17 cellular contexts compared by ENCODE assay signal in the genomic region with DNA sequence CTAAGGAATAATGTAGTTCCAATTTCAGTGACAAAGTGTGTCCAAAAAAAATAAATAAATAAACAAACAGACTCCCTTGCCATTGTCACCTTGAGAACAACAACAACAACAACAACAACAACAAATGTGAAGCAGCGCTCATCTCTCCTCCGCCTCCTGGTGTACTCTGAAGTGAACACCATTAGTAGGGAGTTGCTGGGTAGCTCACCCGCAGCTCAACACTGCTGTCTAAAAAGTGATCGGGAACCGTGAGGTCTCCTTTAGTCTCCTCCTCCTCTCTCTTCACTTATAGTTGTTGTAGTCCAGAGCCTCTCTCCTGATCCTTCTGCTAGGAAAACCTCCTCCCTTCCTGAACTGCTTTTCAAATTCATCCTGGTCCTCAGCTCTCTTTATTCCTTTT.
A peak's percentile ranks its signal among the peaks of the same experiment; 100 is the strongest.
DNase-seq lines count a peak whose midpoint lies in the region; ATAC-seq and TF ChIP-seq lines count a peak whose summit lies in the region.
"Had no signal": no experiment of that assay in that cellular context is flagged by ENCODE, and none has a peak within 500 bp of the region (broad histone marks: within the 10 kb centered on the region; RNA-seq: fewer than 3 reads in every experiment).

No MANE protein-coding gene starts in this region.

- H3K4me1 Mint-ChIP-seq in GM23338: peaks cover 14% of the 10 kb centered on the region
- peaks cover 18 to 28% of the 10 kb centered on the region in 2 experiments for H3K4me1 Mint-ChIP-seq in H9
- peaks cover 5% of the 10 kb centered on the region for H3K4me1 Mint-ChIP-seq in endodermal cell
- no peaks in the 10 kb centered on the region for H3K4me1 Mint-ChIP-seq in activated CD4-positive, alpha-beta T cell treated with anti-CD3 and anti-CD28 coated beads, Interleukin-2, amount 10 ng/mL, durations not matched to agents 7 days and 5 days
- peaks cover 13% of the 10 kb centered on the region for H3K4me1 Mint-ChIP-seq in mesothelial cell of epicardium
- H3K4me1 Mint-ChIP-seq: CD8-positive, alpha-beta memory T cell had no signal

- H3T11ph ChIP-seq in H9 (ENCODE audit: low read length): no peak overlapping the region

- H2AFZ ChIP-seq in GM23338 (no peak overlapping the region), H9 (ENCODE audit: low read length) (no peak overlapping the region)

- no peaks in the 10 kb centered on the region for H4K20me1 ChIP-seq in GM23338 (replicated peaks; ENCODE audit: insufficient read depth)
- no peaks in the 10 kb centered on the region for H4K20me1 ChIP-seq in H9 (ENCODE audit: control insufficient read depth, insufficient read depth, insufficient read length)
- H4K20me1 ChIP-seq: BLaER1 treated with 17β-estradiol and CSF1 and Interleukin-3, amounts not matched to agents 10 nM and 100 nM had no signal

- H3K4me2 ChIP-seq in GM23338 (no peak overlapping the region), H9 (ENCODE audit: insufficient read depth, insufficient read length, low read length) (no peak overlapping the region)
- H3K4me2 ChIP-seq: BLaER1 treated with 17β-estradiol and CSF1 and Interleukin-3, amounts not matched to agents 10 nM and 100 nM had no signal

- H3K9me3 Mint-ChIP-seq in GM23338: no peaks in the 10 kb centered on the region
- no peaks in the 10 kb centered on the region for H3K9me3 Mint-ChIP-seq in H9
- no peaks in the 10 kb centered on the region for H3K9me3 Mint-ChIP-seq in endodermal cell
- H3K9me3 Mint-ChIP-seq in activated CD4-positive, alpha-beta T cell treated with anti-CD3 and anti-CD28 coated beads, Interleukin-2, amount 10 ng/mL, durations not matched to agents 7 days and 5 days: no peaks in the 10 kb centered on the region
- H3K9me3 Mint-ChIP-seq in mesothelial cell of epicardium: no peaks in the 10 kb centered on the region

- H2BK5ac ChIP-seq in H9 (ENCODE audit: insufficient read length, low read length): no peak overlapping the region

- H3K27ac Mint-ChIP-seq in GM23338: peak overlapping the region; percentile 12; the same call in 1 of the 2 replicates
- H3K27ac Mint-ChIP-seq in H9: peak overlapping the region; percentile 13 to 34 (median 22); a peak in 5 of 7 replicates
- peak overlapping the region; percentile 6 for H3K27ac Mint-ChIP-seq in endodermal cell
- H3K27ac Mint-ChIP-seq in activated CD4-positive, alpha-beta T cell treated with anti-CD3 and anti-CD28 coated beads, Interleukin-2, amount 10 ng/mL, durations not matched to agents 7 days and 5 days: no peak overlapping the region
- no peak overlapping the region for H3K27ac Mint-ChIP-seq in mesothelial cell of epicardium
- H3K27ac Mint-ChIP-seq: B cell; CD8-positive, alpha-beta memory T cell had no signal

- no peak overlapping the region for H2BK20ac ChIP-seq in H9 (ENCODE audit: low read depth, low read length, poor library complexity, severe bottlenecking)

- H3K9me3 ChIP-seq in H9 (ENCODE audit: control insufficient read depth, low read depth, low read length): no peaks in the 10 kb centered on the region
- H3K9me3 ChIP-seq in endodermal cell (ENCODE audit: control insufficient read depth, low read length): no peaks in the 10 kb centered on the region
- H3K9me3 ChIP-seq: BLaER1 treated with 17β-estradiol and CSF1 and Interleukin-3, amounts not matched to agents 10 nM and 100 nM had no signal

- H3K79me1 ChIP-seq in H9 (ENCODE audit: insufficient read depth, low read depth, low read length, poor library complexity, severe bottlenecking): no peaks in the 10 kb centered on the region

- H3K14ac ChIP-seq in H9 (ENCODE audit: insufficient read depth, low read length): no peak overlapping the region

- no peak overlapping the region for H3K9ac ChIP-seq in H9 (ENCODE audit: extremely low read depth, insufficient read length, low read length)
- no peak overlapping the region for H3K9ac ChIP-seq in endodermal cell (ENCODE audit: extremely low read depth, low read length, poor library complexity, severe bottlenecking)
- H3K9ac ChIP-seq: BLaER1 treated with 17β-estradiol and CSF1 and Interleukin-3, amounts not matched to agents 10 nM and 100 nM had no signal

- no peak overlapping the region for H4K91ac ChIP-seq in H9 (ENCODE audit: insufficient read length, low read depth, low read length)

- no peak overlapping the region for H3K4ac ChIP-seq in H9 (ENCODE audit: low read depth, low read length)

- POLR2A ChIA-PET in activated CD4-positive, alpha-beta T cell treated with anti-CD3 and anti-CD28 coated beads, Interleukin-2, amount 10 ng/mL, durations not matched to agents 7 days and 5 days (lab: Charles Lee): no interaction called here

- WGBS in H9 (ENCODE audit: extremely low coverage, insufficient read length, low lambda C conversion rate): no CpG with 5 or more reads among the region's 5 CpGs
- 93 to 100% methylated on average over 2 to 5 of the region's 5 CpGs for WGBS in endodermal cell (ENCODE audit: insufficient coverage in 1 of 2, insufficient read length in 1 of 2), 2 experiments

- H3K27ac ChIP-seq in GM23338 (ENCODE audit: low read depth) (no peak overlapping the region), H9 (ENCODE audit: insufficient read length, low read depth, low read length) (no peak overlapping the region), endodermal cell (ENCODE audit: low read depth, low read length) (no peak overlapping the region)
- H3K27ac ChIP-seq: BLaER1 treated with 17β-estradiol and CSF1 and Interleukin-3, amounts not matched to agents 10 nM and 100 nM had no signal

- H3K23ac ChIP-seq in H9 (ENCODE audit: insufficient read length, low read depth, low read length): no peak overlapping the region

- no peak overlapping the region for H4K5ac ChIP-seq in H9 (ENCODE audit: insufficient read length, low read depth, low read length)

- no peak overlapping the region for H2BK120ac ChIP-seq in H9 (ENCODE audit: low read depth, low read length, poor library complexity, severe bottlenecking)

- CTCF ChIA-PET in activated CD4-positive, alpha-beta T cell treated with anti-CD3 and anti-CD28 coated beads, Interleukin-2, amount 10 ng/mL, durations not matched to agents 7 days and 5 days (lab: Charles Lee): no interaction called here

- H3K79me2 ChIP-seq in GM23338 (replicated peaks; ENCODE audit: insufficient read depth) (no peaks in the 10 kb centered on the region), H9 (ENCODE audit: insufficient read depth, low read length) (no peaks in the 10 kb centered on the region)

- no peak overlapping the region for H4K8ac ChIP-seq in H9 (replicated peaks; ENCODE audit: insufficient read length, low read depth, low read length)

- no peak overlapping the region for H3K4me3 Mint-ChIP-seq in GM23338
- H3K4me3 Mint-ChIP-seq in H9: no peak overlapping the region
- H3K4me3 Mint-ChIP-seq in endodermal cell: no peak overlapping the region
- H3K4me3 Mint-ChIP-seq in activated CD4-positive, alpha-beta T cell treated with anti-CD3 and anti-CD28 coated beads, Interleukin-2, amount 10 ng/mL, durations not matched to agents 7 days and 5 days: no peak overlapping the region
- H3K4me3 Mint-ChIP-seq in mesothelial cell of epicardium: no peak overlapping the region
- H3K4me3 Mint-ChIP-seq: B cell; CD8-positive, alpha-beta memory T cell had no signal

- H3K56ac ChIP-seq in H9 (ENCODE audit: insufficient read length, low read depth, low read length): no peak overlapping the region

- H3K36me3 ChIP-seq in GM23338 (ENCODE audit: insufficient read depth) (no peaks in the 10 kb centered on the region), endodermal cell (ENCODE audit: control insufficient read depth, insufficient read depth, low read length) (peaks cover 51% of the 10 kb centered on the region)

- H3K4me1 ChIP-seq in GM23338 (ENCODE audit: insufficient read depth) (no peaks in the 10 kb centered on the region), H9 (ENCODE audit: insufficient read depth, low read length) (no peaks in the 10 kb centered on the region; the same call in 1 of the 2 replicates), endodermal cell (ENCODE audit: control insufficient read depth, insufficient read depth, low read length) (no peaks in the 10 kb centered on the region)

- no peaks in the 10 kb centered on the region for H3K23me2 ChIP-seq in H9 (ENCODE audit: insufficient read length, low read depth, low read length, poor library complexity, severe bottlenecking)

- H2BK15ac ChIP-seq in H9 (ENCODE audit: low read depth, low read length): no peak overlapping the region

- ATAC-seq in GM23338 (peak; percentile 74), HG03460 (IDR thresholded peaks at IDR 0.05; ENCODE audit: unreplicated experiment) (no peak)
- ATAC-seq: HepG2 had no signal

- H3K27me3 ChIP-seq in GM23338 (ENCODE audit: insufficient read depth): no peaks in the 10 kb centered on the region
- no peaks in the 10 kb centered on the region for H3K27me3 ChIP-seq in H9 (ENCODE audit: insufficient read depth, low read length)
- no peaks in the 10 kb centered on the region for H3K27me3 ChIP-seq in endodermal cell (ENCODE audit: control insufficient read depth, insufficient read depth, low read length, poor library complexity, severe bottlenecking)
- H3K27me3 ChIP-seq: BLaER1 treated with 17β-estradiol and CSF1 and Interleukin-3, amounts not matched to agents 10 nM and 100 nM had no signal

- H3K4me3 ChIP-seq in GM23338: no peak overlapping the region
- no peak overlapping the region for H3K4me3 ChIP-seq in endodermal cell (ENCODE audit: low read length)
- H3K4me3 ChIP-seq: BLaER1 treated with 17β-estradiol and CSF1 and Interleukin-3, amounts not matched to agents 10 nM and 100 nM had no signal

- no peak overlapping the region for H2BK12ac ChIP-seq in H9 (ENCODE audit: insufficient read length, low read depth, low read length)

- H3K36me3 Mint-ChIP-seq in GM23338 (ENCODE audit: low read depth) (no peaks in the 10 kb centered on the region), H9 (ENCODE audit: insufficient read depth in 1 of 3, low read depth in 3 of 3) (peaks cover 0 to 6% (median 0%) of the 10 kb centered on the region in 3 experiments; a peak in 3 of 7 replicates), endodermal cell (ENCODE audit: low read depth) (peaks cover 37% of the 10 kb centered on the region), mesothelial cell of epicardium (peaks cover 5% of the 10 kb centered on the region)
- no peaks in the 10 kb centered on the region for H3K36me3 Mint-ChIP-seq in activated CD4-positive, alpha-beta T cell treated with anti-CD3 and anti-CD28 coated beads, Interleukin-2, amount 10 ng/mL, durations not matched to agents 7 days and 5 days (ENCODE audit: low read depth)
- H3K36me3 Mint-ChIP-seq: CD8-positive, alpha-beta memory T cell had no signal

- no peaks in the 10 kb centered on the region for H3F3A ChIP-seq in GM23338 (replicated peaks; ENCODE audit: low read depth)

- no peak overlapping the region for H2AK5ac ChIP-seq in H9 (ENCODE audit: insufficient read length, low read length)

- DNase-seq in GM23338 (ENCODE audit: low spot score) (peak; percentile 45), H9 (no peak), endodermal cell (no peak), iPS-NIHi7 (ENCODE audit: extremely low spot score) (peak; percentile 29), mesothelial cell of epicardium (ENCODE audit: low spot score in 2 of 2, unreplicated experiment in 2 of 2) (no peak), T-helper 1 cell (no peak)
- DNase-seq in activated CD4-positive, alpha-beta T cell treated with anti-CD3 and anti-CD28 coated beads, Interleukin-2, amount 10 ng/mL, durations not matched to agents 7 days and 5 days: no peak
- DNase-seq: CD8-positive, alpha-beta memory T cell; COR-L47; DMS153; DMS79; GDM1; KG1 had no signal

- no peak overlapping the region for H3K18ac ChIP-seq in H9 (ENCODE audit: insufficient read length, low read depth, low read length)

- no peaks in the 10 kb centered on the region for H3K9me2 ChIP-seq in GM23338 (ENCODE audit: insufficient read depth)

- TF ChIP-seq CTCF in GM23338 (conservative IDR thresholded peaks at IDR 0.05; ENCODE audit: low read depth in 2 of 2): peak in 1 of 2 experiments; percentile 17; a peak in 1 of 4 replicates
- TF ChIP-seq CTCF in H9 (conservative IDR thresholded peaks at IDR 0.05): no peak
- TF ChIP-seq CTCF in endodermal cell (conservative IDR thresholded peaks at IDR 0.05): peak; percentile 40
- TF ChIP-seq CTCF in mesothelial cell of epicardium (IDR thresholded peaks at IDR 0.05; ENCODE audit: unreplicated experiment): no peak

- H3K27me3 Mint-ChIP-seq in GM23338 (ENCODE audit: insufficient read depth, low read depth, poor library complexity): no peaks in the 10 kb centered on the region
- no peaks in the 10 kb centered on the region for H3K27me3 Mint-ChIP-seq in H9 (ENCODE audit: low read depth)
- no peaks in the 10 kb centered on the region for H3K27me3 Mint-ChIP-seq in endodermal cell (ENCODE audit: insufficient read depth)
- no peaks in the 10 kb centered on the region for H3K27me3 Mint-ChIP-seq in activated CD4-positive, alpha-beta T cell treated with anti-CD3 and anti-CD28 coated beads, Interleukin-2, amount 10 ng/mL, durations not matched to agents 7 days and 5 days
- no peaks in the 10 kb centered on the region for H3K27me3 Mint-ChIP-seq in mesothelial cell of epicardium (ENCODE audit: low read depth)
- H3K27me3 Mint-ChIP-seq: B cell; CD8-positive, alpha-beta memory T cell had no signal

Comparison
In these comparisons a context has a peak if more than half of its experiments do, and no peak if none do; other contexts are left out.
1. DNase-seq: peak in GM23338 (single experiment) and iPS-NIHi7 (single experiment); none in H9 (single experiment), endodermal cell (single experiment), activated CD4-positive, alpha-beta T cell treated with anti-CD3 and anti-CD28 coated beads, Interleukin-2, amount 10 ng/mL, durations not matched to agents 7 days and 5 days (single experiment), mesothelial cell of epicardium (0 of 2) and T-helper 1 cell (0 of 5).
2. H3K27ac Mint-ChIP-seq: peak in GM23338 (single experiment), H9 (3 of 3) and endodermal cell (single experiment); none in activated CD4-positive, alpha-beta T cell treated with anti-CD3 and anti-CD28 coated beads, Interleukin-2, amount 10 ng/mL, durations not matched to agents 7 days and 5 days (single experiment) and mesothelial cell of epicardium (single experiment).